7 cellular contexts compared by ENCODE assay signal in the genomic region with DNA sequence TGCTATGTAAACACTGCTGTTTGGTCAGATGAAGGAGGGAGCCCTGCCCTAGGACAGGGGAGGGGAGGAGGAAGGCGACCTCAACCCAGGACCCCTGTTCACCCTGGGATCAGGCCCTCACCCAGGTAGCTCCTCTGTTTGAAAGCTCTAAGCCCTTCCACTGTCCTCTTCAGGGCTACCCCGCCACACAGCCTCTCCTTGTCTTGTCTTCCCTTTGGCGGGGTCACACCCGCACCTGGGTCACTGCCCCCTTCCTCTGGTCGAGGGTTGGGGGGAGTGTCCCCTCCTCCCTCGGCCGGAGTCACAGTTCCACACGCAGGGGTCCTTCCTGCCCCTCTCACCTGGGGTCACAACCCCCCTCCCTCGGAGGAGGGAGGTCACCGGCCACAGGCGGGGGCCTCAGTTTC. TPM values are rescaled to one million over a fixed set of nuclear protein-coding genes. Genes with fewer than 3 reads are reported as not detected.
DNase-seq lines count a peak whose midpoint lies in the region; ATAC-seq and TF ChIP-seq lines count a peak whose summit lies in the region.

No MANE protein-coding gene starts in this region.

- 11 to 14% methylated on average over 8 to 11 of the region's 11 CpGs for WGBS in esophagus, 2 donors
- WGBS in ovary, 3 donors, result 12% methylated on average over 11 of the region's 11 CpGs

- H3K36me3 ChIP-seq in PC-9 (ENCODE audit: low read depth) (peaks cover 8% of the 10 kb centered on the region; the same call in 1 of the 2 replicates), esophagus (ENCODE audit: control insufficient read depth in 2 of 2, insufficient read depth in 2 of 2, low read length in 1 of 2) (no peaks in the 10 kb centered on the region), ovary (no peaks in the 10 kb centered on the region)

- H3K4me3 ChIP-seq in PC-9 (peak overlapping the region; percentile 95), esophagus (ENCODE audit: low read depth in 1 of 2, low read length in 2 of 2) (peak overlapping the region; percentile 86 to 97), ovary (peak overlapping the region; percentile 85)

- DNase-seq in PC-9 (no peak), ovary (no peak), EL (no peak), NCI-H2171 (lab: John Stamatoyannopoulos, UW) (no peak), NCI-H446 (lab: John Stamatoyannopoulos, UW) (no peak)

- H4K20me1 ChIP-seq in PC-9 (ENCODE audit: insufficient read depth), result peaks cover 7% of the 10 kb centered on the region; the same call in 1 of the 2 replicates

- no peak for TF ChIP-seq EP300 in ovary (IDR thresholded peaks at IDR 0.05)

- no TSS peak for BruUV-seq in PC-9 (replicated peaks; lab: Mats Ljungman, UMichigan)

- POLR2A ChIA-PET in PC-9 (lab: Charles Lee; ENCODE audit: unreplicated experiment), result interaction anchor here (0.7 kb wide), 1 partner anchor 150 kb away, joined by 3 read pairs; a partner anchor contains a TSS

- intact Hi-C loops in PC-9 (cut with micrococcal nuclease; ENCODE audit: unreplicated experiment) (loop anchor here (1.0 to 5.0 kb wide), 2 partner anchors 12 to 158 kb away; a partner anchor contains a TSS), ovary (cut with DNase I) (no loop called here)

- TF ChIP-seq CTCF in PC-9 (conservative IDR thresholded peaks at IDR 0.05), result no peak
- no peak for TF ChIP-seq CTCF in ovary (IDR thresholded peaks at IDR 0.05)

- peak overlapping the region; percentile 99 for H2AFZ ChIP-seq in PC-9

- H3K9me3 ChIP-seq in PC-9 (ENCODE audit: insufficient read depth, low read depth), result no peaks in the 10 kb centered on the region
- no peaks in the 10 kb centered on the region for H3K9me3 ChIP-seq in esophagus (ENCODE audit: control insufficient read depth in 2 of 2, insufficient read depth in 1 of 2, low read depth in 1 of 2, low read length in 1 of 2)
- H3K9me3 ChIP-seq in ovary, result no peaks in the 10 kb centered on the region

- TF ChIP-seq POLR2A in ovary (IDR thresholded peaks at IDR 0.05), result no peak

- peaks cover 25% of the 10 kb centered on the region for H3F3A ChIP-seq in PC-9 (ENCODE audit: insufficient read depth, low read depth)

- CTCF ChIA-PET in PC-9 (lab: Charles Lee), result no interaction called here

- H3K27me3 ChIP-seq in PC-9 (ENCODE audit: insufficient read depth, low read depth), result no peaks in the 10 kb centered on the region
- no peaks in the 10 kb centered on the region for H3K27me3 ChIP-seq in esophagus (ENCODE audit: control insufficient read depth in 1 of 2, insufficient read depth in 2 of 2, low read length in 2 of 2)
- no peaks in the 10 kb centered on the region for H3K27me3 ChIP-seq in ovary

- H3K9me2 ChIP-seq in PC-9 (ENCODE audit: insufficient read depth), result no peaks in the 10 kb centered on the region

- H3K27ac ChIP-seq in PC-9 (peak overlapping the region; percentile 55), esophagus (ENCODE audit: low read depth in 2 of 2, low read length in 1 of 2) (peak overlapping the region; percentile 69 to 76), ovary (peak overlapping the region; percentile 58 to 59)

- peak; percentile 2 for ATAC-seq in GM21717 (IDR thresholded peaks at IDR 0.05; ENCODE audit: unreplicated experiment)

- peaks cover 49% of the 10 kb centered on the region for H3K79me2 ChIP-seq in PC-9 (ENCODE audit: low read depth)

- H3K4me2 ChIP-seq in PC-9, result peak overlapping the region; percentile 93

- H3K4me1 ChIP-seq in PC-9 (replicated peaks; ENCODE audit: insufficient read depth) (peaks cover 17% of the 10 kb centered on the region), esophagus (ENCODE audit: control insufficient read depth in 2 of 2, insufficient read depth in 2 of 2, low read length in 1 of 2) (peaks cover 0 to 2% of the 10 kb centered on the region in 2 donors), ovary (ENCODE audit: insufficient read depth) (peaks cover 8% of the 10 kb centered on the region)

RNA-seq across cellular contexts. Expression of a gene that starts 0.5 kb away (rescaled TPM):
- total RNA-seq in PC-9 (2021) (74.8 and 79.0 TPM in 2 replicates), ovary (100 to 1,000 TPM in 1 of 7 donors, 10 to 100 TPM in 6; 33.8 to 103 (median 36.7) TPM)
- polyA plus RNA-seq in esophagus (10 to 100 TPM; 38.2 to 50.7 TPM), ovary (10 to 100 TPM; 51.0 to 60.7 TPM)

RNA-seq across cellular contexts. Expression of a gene that starts 12.0 kb away (rescaled TPM):
- total RNA-seq in PC-9 (2021), result 115 and 165 TPM in 2 replicates
- polyA plus RNA-seq in esophagus, result 10 to 100 TPM; 18.7 to 24.7 TPM
- 100 to 1,000 TPM in 1 of 7 donors, 10 to 100 TPM in 6; 64.0 to 109 (median 74.9) TPM for total RNA-seq in ovary
- polyA plus RNA-seq in ovary, result 10 to 100 TPM; 25.0 to 48.3 TPM

RNA-seq across cellular contexts. Expression of a gene that starts 13.8 kb away (rescaled TPM):
- total RNA-seq in PC-9 (2021) (20.2 and 20.3 TPM in 2 replicates), ovary (10 to 100 TPM; 14.4 to 21.6 (median 17.9) TPM)
- polyA plus RNA-seq in esophagus (10 to 100 TPM in 1 of 2 donors, 1 to 10 TPM in 1; 3.6 to 10.2 TPM), ovary (10 to 100 TPM; 19.3 to 23.5 TPM)

RNA-seq across cellular contexts. Expression of a gene that starts 13.9 kb away (rescaled TPM):
- total RNA-seq in PC-9 (2021), result 119 and 140 TPM in 2 replicates
- polyA plus RNA-seq in esophagus, result 100 to 1,000 TPM; 126 to 151 TPM
- 10 to 100 TPM; 40.8 to 73.2 (median 60.2) TPM for total RNA-seq in ovary
- 10 to 100 TPM; 61.4 to 76.9 TPM for polyA plus RNA-seq in ovary

RNA-seq across cellular contexts. Expression of a gene that starts 21.5 kb away (rescaled TPM):
- total RNA-seq in PC-9 (2021) (not detected in 2 replicates), ovary (not detected)
- polyA plus RNA-seq in esophagus (under 1 TPM in 1 of 2 donors, not detected in 1; 0.02 TPM), ovary (under 1 TPM in 1 of 2 donors, not detected in 1; 0.62 TPM)
